11 cellular contexts compared by ENCODE assay signal in the genomic region with DNA sequence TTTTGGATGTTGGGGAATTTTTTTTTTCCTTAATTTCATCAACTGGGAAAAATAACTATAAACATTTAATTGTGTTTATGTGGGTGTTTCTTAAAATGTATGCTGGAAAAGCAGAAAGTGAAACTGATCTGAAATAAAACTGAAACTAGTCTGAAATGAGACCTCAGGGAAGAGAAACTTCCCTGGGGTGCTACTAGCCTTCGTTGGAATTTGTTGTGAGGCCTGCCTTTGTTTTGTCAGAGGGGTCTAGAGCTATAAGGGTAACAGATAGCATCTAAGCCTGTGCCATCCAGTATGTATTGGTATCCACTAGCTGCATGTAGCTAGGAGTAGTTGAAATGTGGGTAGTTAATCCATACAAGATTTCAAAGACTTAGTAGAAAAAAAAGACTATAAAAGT. TPM values are rescaled to one million over a fixed set of nuclear protein-coding genes. Genes with fewer than 3 reads are reported as not detected.
A peak's percentile ranks its signal among the peaks of the same experiment; 100 is the strongest.
DNase-seq lines count a peak whose midpoint lies in the region; ATAC-seq and TF ChIP-seq lines count a peak whose summit lies in the region.
"Had no signal": no experiment of that assay in that cellular context is flagged by ENCODE, and none has a peak within 500 bp of the region (broad histone marks: within the 10 kb centered on the region; RNA-seq: fewer than 3 reads in every experiment).

No MANE protein-coding gene starts in this region.

- DNase-seq in GM20000 (ENCODE audit: low spot score) (peak; percentile 23), SK-MEL-5 (ENCODE audit: low read depth, low spot score) (peak; percentile 32), fibroblast of the aortic adventitia (ENCODE audit: low read depth) (peak; percentile 30), gastrocnemius medialis (no peak), globus pallidus (ENCODE audit: low spot score) (no peak), cerebellar cortex (ENCODE audit: low spot score) (no peak)
- DNase-seq: activated naive CD4-positive, alpha-beta T cell treated with anti-CD3 and anti-CD28 coated beads, Interleukin-2, amount 50 U/mL, for 16 hours; NCI-H1930 had no signal

- TF ChIP-seq CTCF in GM20000 (IDR thresholded peaks at IDR 0.05; ENCODE audit: extremely low read depth, missing control alignments) (no peak), fibroblast of the aortic adventitia (IDR thresholded peaks at IDR 0.05; ENCODE audit: insufficient read depth, low read length) (no peak), gastrocnemius medialis (IDR thresholded peaks at IDR 0.05 in 4 of 5, conservative IDR thresholded peaks at IDR 0.05 in 1 of 5) (no peak)

- H3K9me3 ChIP-seq in gastrocnemius medialis: no peaks in the 10 kb centered on the region

- TF ChIP-seq POLR2A in gastrocnemius medialis (IDR thresholded peaks at IDR 0.05): no peak

- peak overlapping the region in 2 of 4 donors; percentile 57 to 58 for H3K27ac ChIP-seq in gastrocnemius medialis
- H3K27ac ChIP-seq: parathyroid adenoma had no signal

- peak overlapping the region; percentile 56 for H3K4me3 ChIP-seq in fibroblast of the aortic adventitia (ENCODE audit: low read depth, low read length)
- peak overlapping the region; percentile 14 to 55 (median 26) for H3K4me3 ChIP-seq in gastrocnemius medialis

- H3K4me1 ChIP-seq in gastrocnemius medialis: peaks cover 39% of the 10 kb centered on the region in 2 donors
- H3K4me1 ChIP-seq: parathyroid adenoma had no signal

- ATAC-seq in gastrocnemius medialis: peak in 1 of 2 donors; percentile 37
- no peak for ATAC-seq in HG03432 (IDR thresholded peaks at IDR 0.05; ENCODE audit: unreplicated experiment)
- ATAC-seq in HG03439 (IDR thresholded peaks at IDR 0.05; ENCODE audit: unreplicated experiment): no peak

- in situ Hi-C loops in SK-MEL-5 (cut with HindIII; ENCODE audit: low pct_unique_long_range_greater_than_20kb, low sequenced_read_pairs): no loop called here
- in situ Hi-C loops in gastrocnemius medialis (cut with MboI; ENCODE audit: low sequenced_read_pairs in 4 of 4): no loop called here

- intact Hi-C loops in gastrocnemius medialis (cut with DNase I; ENCODE audit: low total_unique reads): loop anchor here (5.0 kb wide), 1 partner anchor 106 kb away; no protein-coding TSS in a partner anchor

- no peaks in the 10 kb centered on the region for H3K27me3 ChIP-seq in gastrocnemius medialis

- H3K36me3 ChIP-seq in gastrocnemius medialis: no peaks in the 10 kb centered on the region

RNA-seq across cellular contexts. Expression of gene ZNF618, which starts 10.4 kb away (rescaled TPM):
- 2.2 and 3.2 TPM in 2 replicates for total RNA-seq in SK-MEL-5 (2014; rRNA removed; shearing (Covaris generic))
- 6.7 and 10.2 TPM in 2 replicates for polyA plus RNA-seq in SK-MEL-5 (2015; cell fraction: cytosol; rRNA removed)
- 10.7 and 16.0 TPM in 2 replicates for polyA plus RNA-seq in SK-MEL-5 (2015; cell fraction: nucleus; rRNA removed)
- total RNA-seq in fibroblast of the aortic adventitia (ENCODE audit: low replicate concordance) (5.8 and 13.6 TPM in 2 replicates), gastrocnemius medialis (1 to 10 TPM in 2 of 4 donors, under 1 TPM in 2; 0.26 to 1.2 (median 1.0) TPM)

Comparison
In these comparisons a context has a peak if more than half of its experiments do, and no peak if none do; other contexts are left out.
1. DNase-seq: peak in GM20000 (single experiment), SK-MEL-5 (single experiment) and fibroblast of the aortic adventitia (single experiment); none in gastrocnemius medialis (0 of 2), globus pallidus (single experiment) and cerebellar cortex (single experiment).